ENCODE assay signal across 26 cellular contexts in genomic region chr9:36245906-36246305, GRCh38. TPM values are rescaled to one million over a fixed set of nuclear protein-coding genes. Genes with fewer than 3 reads are reported as not detected.
A peak's percentile ranks its signal among the peaks of the same experiment; 100 is the strongest.
DNase-seq lines count a peak whose midpoint lies in the region; ATAC-seq, FAIRE-seq and TF ChIP-seq lines count a peak whose summit lies in the region.
"Had no signal": no experiment of that assay in that cellular context is flagged by ENCODE, and none has a peak within 500 bp of the region (broad histone marks: within the 10 kb centered on the region; RNA-seq: fewer than 3 reads in every experiment).

No MANE protein-coding gene starts in this region.

- TF ChIP-seq RAD21 in A549 (conservative IDR thresholded peaks at IDR 0.05 in 1 of 2, IDR thresholded peaks at IDR 0.05 in 1 of 2), result no peak

- H3K36me3 ChIP-seq in HEK293 (ENCODE audit: control insufficient read depth in 2 of 2, insufficient read depth in 1 of 2, low read length in 2 of 2), result peaks cover 23 to 54% of the 10 kb centered on the region in 2 experiments; a peak in 2 of 3 replicates

- no peak overlapping the region for H3K4me3 ChIP-seq in A549
- no peak overlapping the region for H3K4me3 ChIP-seq in HEK293 (ENCODE audit: low read depth, low read length)
- H3K4me3 ChIP-seq in fibroblast of mammary gland (ENCODE audit: control insufficient read depth, low read depth, low read length), result no peak overlapping the region
- H3K4me3 ChIP-seq: BLaER1 treated with 17β-estradiol and CSF1 and Interleukin-3, amounts not matched to agents 10 nM and 100 nM; GM12878; GM23338; SJCRH30 had no signal

- FAIRE-seq in A549 (lab: Jason Lieb, UNC), result peak; percentile 32
- FAIRE-seq: GM12878 had no signal

- H3K27ac ChIP-seq in A549 (no peak overlapping the region), HEK293 (ENCODE audit: extremely low read depth, low read depth, low read length) (no peak overlapping the region)
- H3K27ac ChIP-seq: BLaER1 treated with 17β-estradiol and CSF1 and Interleukin-3, amounts not matched to agents 10 nM and 100 nM; HL-60; SJCRH30 had no signal

- TF ChIP-seq EP300 in A549 (IDR thresholded peaks at IDR 0.05), result no peak

- H3K4me2 ChIP-seq in A549, result no peak overlapping the region
- H3K4me2 ChIP-seq: BLaER1 treated with 17β-estradiol and CSF1 and Interleukin-3, amounts not matched to agents 10 nM and 100 nM; GM23338 had no signal

- H3K9me3 ChIP-seq in A549, result no peaks in the 10 kb centered on the region
- H3K9me3 ChIP-seq in HEK293 (ENCODE audit: control insufficient read depth, insufficient read depth, low read depth, low read length), result no peaks in the 10 kb centered on the region
- H3K9me3 ChIP-seq: BLaER1 treated with 17β-estradiol and CSF1 and Interleukin-3, amounts not matched to agents 10 nM and 100 nM; SJCRH30 had no signal

- H3K4me1 ChIP-seq in A549 (peaks cover 15% of the 10 kb centered on the region; the same call in 2 of the 3 replicates), HEK293 (ENCODE audit: control insufficient read depth, insufficient read depth, low read length) (no peaks in the 10 kb centered on the region)
- H3K4me1 ChIP-seq: SJCRH30 had no signal

- no peak for ATAC-seq in A549
- ATAC-seq: GM12878, GM23338, Right ventricle myocardium inferior had no signal

- DNase-seq in A549 (ENCODE audit: low read depth in 1 of 2, low spot score in 1 of 2) (no peak), RPMI7951 (ENCODE audit: low read depth) (peak; percentile 2), fibroblast of mammary gland (ENCODE audit: low read depth) (peak; percentile 72), DMS79 (lab: John Stamatoyannopoulos, UW) (no peak), NCI-H748 treated with DMSO at 0.1 percent for 48 hours (lab: John Stamatoyannopoulos, UW) (no peak), NCI-H1436 (lab: John Stamatoyannopoulos, UW) (no peak)
- DNase-seq in stimulated activated CD4-positive, alpha-beta T cell treated with anti-CD3 and anti-CD28 coated beads, Interleukin-1b, Interleukin-23, amount 100 ng/mL, for 48 hours, result no peak
- DNase-seq: AML-193; CD4-positive, alpha-beta T cell; DMS53; GDM1; H9; MV-4-11; NCI-H1105; NCI-H146; NCI-H1930; NCI-H446 treated with DMSO at 0.1 percent for 48 hours; NCI-H526; SJCRH30; T-helper 1 cell had no signal

- no peak for TF ChIP-seq POLR2A in A549 (IDR thresholded peaks at IDR 0.05; ENCODE audit: low read length)

- WGBS in A549 (ENCODE audit: missing lambda C conversion rate), result 97% methylated on average over 6 of the region's 6 CpGs

- TF ChIP-seq CTCF in A549 (IDR thresholded peaks at IDR 0.05), result no peak
- no peak for TF ChIP-seq CTCF in HEK293 (tag by site-specific recombination; IDR thresholded peaks at IDR 0.05)
- TF ChIP-seq CTCF in fibroblast of mammary gland (conservative IDR thresholded peaks at IDR 0.05; ENCODE audit: control insufficient read depth, insufficient read depth, low read depth, low read length), result no peak

- POLR2A ChIA-PET in A549 (lab: Yijun Ruan, JAX), result no interaction called here
- POLR2A ChIA-PET in HEK293 (lab: Yijun Ruan, JAX), result no interaction called here

- CTCF ChIA-PET in A549 (lab: Yijun Ruan, JAX) (interaction anchor here (1.7 kb wide), 1 partner anchor 83 kb away, joined by 4 read pairs; no protein-coding TSS in a partner anchor), HEK293 (lab: Yijun Ruan, JAX) (interaction anchor here (0.7 to 3.0 kb wide), 2 partner anchors 82 to 90 kb away, joined by 3 to 12 read pairs; no protein-coding TSS in a partner anchor)

TF ChIP-seq in A549, 52 proteins besides CTCF, POLR2A, EP300 and RAD21:
- TF ChIP-seq RCOR1 (IDR thresholded peaks at IDR 0.05; ENCODE audit: low read depth, low read length), result no peak
- TF ChIP-seq ZFP36 (IDR thresholded peaks at IDR 0.05; ENCODE audit: borderline replicate concordance, partially characterized antibody), result no peak
- no peak for TF ChIP-seq EHF (CRISPR knock-in tag; IDR thresholded peaks at IDR 0.05)
- TF ChIP-seq FOXS1 (CRISPR knock-in tag; IDR thresholded peaks at IDR 0.05), result no peak
- TF ChIP-seq RNF2 (IDR thresholded peaks at IDR 0.05; ENCODE audit: borderline replicate concordance, low read depth), result no peak
- TF ChIP-seq MAFK (IDR thresholded peaks at IDR 0.05; ENCODE audit: partially characterized antibody), result no peak

TF ChIP-seq in HEK293, 187 proteins besides CTCF, POLR2A, EP300 and RAD21:
- TF ChIP-seq ZNF114 (tag by site-specific recombination; IDR thresholded peaks at IDR 0.05) (no peak), ZSCAN30 (tag by site-specific recombination; IDR thresholded peaks at IDR 0.05) (no peak), ZNF768 (tag by site-specific recombination; IDR thresholded peaks at IDR 0.05) (no peak), WT1 (tag by site-specific recombination; IDR thresholded peaks at IDR 0.05) (no peak), ZNF16 (tag by site-specific recombination; IDR thresholded peaks at IDR 0.05; ENCODE audit: low read depth) (no peak), ZNF600 (tag by site-specific recombination; IDR thresholded peaks at IDR 0.05) (peak; percentile 70)

RNA-seq across cellular contexts. Expression of gene GNE, which starts 12.3 kb away (rescaled TPM):
- polyA plus RNA-seq in A549 (2011; rRNA removed) (32.9 and 39.5 TPM in 2 replicates), A549 (2017; fragmentation: RNase III; extraction: RNeasy Plus Mini Kit Qiagen cat#74134 plus additional on column Dnase treatment) (19.2 to 24.1 TPM (median 23.0 TPM) in 3 replicates)
- polyA plus RNA-seq in A549 (2012; cell fraction: cytosol; rRNA removed), result 12.7 and 15.5 TPM in 2 replicates
- polyA plus RNA-seq in A549 (2012; cell fraction: nucleus; rRNA removed), result 10.2 and 13.9 TPM in 2 replicates
- 51.2 and 60.2 TPM in 2 replicates for polyA minus RNA-seq in A549 (2011; rRNA and poly(A)+ RNA removed)
- 18.8 and 19.5 TPM in 2 replicates for total RNA-seq in RPMI7951 (2014; rRNA removed; shearing (Covaris generic))

RNA-seq across cellular contexts. Expression of gene CLTA, which starts 55.2 kb away (rescaled TPM):
- polyA plus RNA-seq in A549 (2011; rRNA removed), result 203 and 291 TPM in 2 replicates
- 260 and 265 TPM in 2 replicates for polyA plus RNA-seq in A549 (2012; cell fraction: cytosol; rRNA removed)
- 164 and 169 TPM in 2 replicates for polyA plus RNA-seq in A549 (2012; cell fraction: nucleus; rRNA removed)
- 290 to 312 TPM (median 296 TPM) in 3 replicates for polyA plus RNA-seq in A549 (2017; fragmentation: RNase III; extraction: RNeasy Plus Mini Kit Qiagen cat#74134 plus additional on column Dnase treatment)
- 94.2 and 98.4 TPM in 2 replicates for polyA minus RNA-seq in A549 (2011; rRNA and poly(A)+ RNA removed)
- 275 and 288 TPM in 2 replicates for total RNA-seq in RPMI7951 (2014; rRNA removed; shearing (Covaris generic))

Comparison
In these comparisons a context has a peak if more than half of its experiments do, and no peak if none do; other contexts are left out.
1. DNase-seq: peak in RPMI7951 (single experiment) and fibroblast of mammary gland (single experiment); none in A549 (0 of 2), DMS79 (single experiment), stimulated activated CD4-positive, alpha-beta T cell treated with anti-CD3 and anti-CD28 coated beads, Interleukin-1b, Interleukin-23, amount 100 ng/mL, for 48 hours (single experiment), NCI-H748 treated with DMSO at 0.1 percent for 48 hours (single experiment) and NCI-H1436 (single experiment).